In the genomic region with DNA sequence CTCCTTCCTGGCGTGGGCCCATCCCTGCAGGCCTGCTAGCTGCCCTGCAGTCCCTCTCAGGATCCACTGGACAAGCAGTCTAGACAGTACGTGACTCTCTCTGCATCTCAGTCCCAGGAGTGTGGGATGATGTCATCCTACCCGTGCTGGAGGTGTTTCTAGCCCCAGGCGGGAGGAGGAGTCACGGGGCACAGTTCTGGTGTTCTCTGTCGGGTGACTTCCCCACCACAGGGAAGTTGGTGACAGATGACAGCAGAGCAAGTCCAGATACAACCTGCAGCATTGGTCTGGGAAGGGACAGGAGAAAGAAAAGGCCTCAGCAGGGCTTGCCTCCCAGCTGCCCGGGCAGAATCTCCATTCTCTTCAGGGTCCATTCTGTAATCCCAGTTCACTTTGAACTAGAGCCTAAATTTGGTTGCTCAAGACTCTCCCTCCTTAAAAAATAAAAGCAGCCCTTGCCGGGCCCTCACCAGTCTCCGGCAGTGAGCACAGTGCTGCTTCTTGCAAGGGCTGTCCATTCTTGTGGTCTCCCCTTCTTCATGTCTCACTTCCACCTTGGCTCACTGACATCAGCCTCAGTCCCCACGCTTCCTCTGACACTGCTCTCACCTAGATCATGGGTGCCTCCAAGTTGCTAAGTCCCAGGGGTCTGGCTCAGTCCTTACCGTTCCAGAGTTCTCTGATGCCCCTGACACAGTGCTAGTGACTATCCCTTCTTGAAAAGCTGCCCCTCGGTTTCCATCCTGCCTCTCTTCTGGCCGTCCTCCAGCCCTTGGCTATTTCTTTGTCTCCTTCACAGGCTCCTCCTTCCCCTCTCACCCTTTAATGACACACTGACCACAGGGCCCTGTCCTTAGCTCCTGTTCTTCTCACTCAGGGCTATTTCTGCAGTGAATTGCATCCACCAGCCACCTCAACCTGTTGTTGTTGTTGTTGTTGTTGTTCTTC, we compare ENCODE assay signal across 8 cellular contexts. TPM values are rescaled to one million over a fixed set of nuclear protein-coding genes. Genes with fewer than 3 reads are reported as not detected.
DNase-seq lines count a peak whose midpoint lies in the region; ATAC-seq, FAIRE-seq and TF ChIP-seq lines count a peak whose summit lies in the region.

No MANE protein-coding gene starts in this region.

- WGBS in right cardiac atrium, result 21% methylated on average over 13 of the region's 13 CpGs
- 57 to 58% (median 57%) methylated on average over 13 of the region's 13 CpGs for WGBS in small intestine, 3 donors

- ATAC-seq in GM19025 (IDR thresholded peaks at IDR 0.05; ENCODE audit: low read depth, unreplicated experiment) (peak; percentile 95), HG03097 (IDR thresholded peaks at IDR 0.05; ENCODE audit: low FRiP score, unreplicated experiment) (peak; percentile 88), right cardiac atrium (peak; percentile 83)

- H3K4me1 ChIP-seq in BE2C (peaks cover 34% of the 10 kb centered on the region), right cardiac atrium (ENCODE audit: control insufficient read depth, insufficient read depth, low read length) (peaks cover 35% of the 10 kb centered on the region), small intestine (ENCODE audit: control insufficient read depth in 2 of 2, insufficient read depth in 1 of 2, low read depth in 1 of 2, low read length in 1 of 2) (peaks cover 0 to 14% of the 10 kb centered on the region in 2 donors)

- H3K36me3 ChIP-seq in BE2C, result no peaks in the 10 kb centered on the region
- H3K36me3 ChIP-seq in small intestine (ENCODE audit: control insufficient read depth in 2 of 2, insufficient read depth in 2 of 2, low read length in 2 of 2), result no peaks in the 10 kb centered on the region

- no peak for TF ChIP-seq CTCF in BE2C (IDR thresholded peaks at IDR 0.05; ENCODE audit: low read depth, low read length)

- H3K27ac ChIP-seq in right cardiac atrium (ENCODE audit: low read length) (peak overlapping the region; percentile 99), small intestine (ENCODE audit: low read depth in 1 of 2, low read length in 1 of 2) (peak overlapping the region in 1 of 2 donors; percentile 8)

- H3K9me3 ChIP-seq in BE2C (no peaks in the 10 kb centered on the region), right cardiac atrium (ENCODE audit: control insufficient read depth, low read length) (no peaks in the 10 kb centered on the region), small intestine (ENCODE audit: control insufficient read depth, low read depth) (no peaks in the 10 kb centered on the region)

- DNase-seq in BE2C (peak; percentile 98), NCI-H69 (lab: John Stamatoyannopoulos, UW) (peak; percentile 83), right cardiac atrium (peak; percentile 88 to 89 (median 89)), small intestine (peak; percentile 70), cerebellar nuclear complex (lab: John Stamatoyannopoulos, UW) (no peak)
- DNase-seq in activated T-helper 9 cell treated with anti-CD3 and anti-CD28 coated beads, Interleukin-2, amount 50 U/mL, for 16 hours (ENCODE audit: low read depth), result peak; percentile 12

- intact Hi-C loops in right cardiac atrium (cut with DNase I), result loop anchor here in 1 of 4 donors (10.0 kb wide), 1 partner anchor 70 kb away; no protein-coding TSS in a partner anchor

- H3K27me3 ChIP-seq in BE2C, result no peaks in the 10 kb centered on the region
- no peaks in the 10 kb centered on the region for H3K27me3 ChIP-seq in right cardiac atrium (ENCODE audit: control insufficient read depth, insufficient read depth)
- H3K27me3 ChIP-seq in small intestine (ENCODE audit: control insufficient read depth in 2 of 2, insufficient read depth in 2 of 2, low read length in 2 of 2), result no peaks in the 10 kb centered on the region

- FAIRE-seq in small intestine (lab: Jason Lieb, UNC), result no peak

- H3K4me3 ChIP-seq in BE2C (ENCODE audit: low read depth, low read length) (no peak overlapping the region; the same call in 1 of the 2 replicates), right cardiac atrium (ENCODE audit: low read length) (no peak overlapping the region), small intestine (ENCODE audit: low read depth in 1 of 2, low read length in 2 of 2) (no peak overlapping the region)

RNA-seq across cellular contexts. Expression of a gene that starts 30.8 kb away (rescaled TPM):
- polyA plus RNA-seq in BE2C (2012; ENCODE audit: insufficient read depth, insufficient read length, low read depth), result not detected
- total RNA-seq in right cardiac atrium, result under 1 TPM in 3 of 4 donors, not detected in 1; 0.29 to 0.54 (median 0.42) TPM
- polyA plus RNA-seq in right cardiac atrium (0.32 TPM), small intestine (10 to 100 TPM in 2 of 3 donors, 1 to 10 TPM in 1; 4.4 to 64.6 (median 34.6) TPM)

Comparison
In these comparisons a context has a peak if more than half of its experiments do, and no peak if none do; other contexts are left out.
1. DNase-seq: peak in BE2C (single experiment), NCI-H69 (single experiment), activated T-helper 9 cell treated with anti-CD3 and anti-CD28 coated beads, Interleukin-2, amount 50 U/mL, for 16 hours (single experiment), right cardiac atrium (3 of 3) and small intestine (single experiment); none in cerebellar nuclear complex (0 of 2).
2. Peak in every context shown above with its lines, with median percentiles within 50 percentile points of each other: ATAC-seq.